19 cellular contexts compared by ENCODE assay signal in the genomic region with DNA sequence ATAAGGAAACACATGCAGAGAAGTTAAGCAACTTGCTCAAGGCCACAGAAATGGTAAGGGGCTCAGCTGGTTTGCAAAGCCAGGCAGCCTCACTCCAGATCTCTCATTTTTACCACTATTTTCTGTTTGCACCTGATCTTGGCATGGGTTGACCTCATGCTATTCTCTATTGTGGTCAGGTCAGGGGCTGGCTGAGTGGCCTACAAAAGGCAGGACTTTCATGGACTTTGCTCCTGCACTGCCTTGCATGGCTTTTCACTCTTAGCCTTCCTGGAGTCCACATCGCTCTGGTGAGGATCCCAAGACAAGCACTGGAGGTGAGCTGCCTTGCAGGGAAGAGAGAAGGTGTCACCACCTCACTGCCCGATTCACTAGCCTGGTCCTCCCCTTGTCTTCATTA. TPM values are rescaled to one million over a fixed set of nuclear protein-coding genes. Genes with fewer than 3 reads are reported as not detected.
DNase-seq lines count a peak whose midpoint lies in the region; ATAC-seq and TF ChIP-seq lines count a peak whose summit lies in the region.
"Had no signal": no experiment of that assay in that cellular context is flagged by ENCODE, and none has a peak within 500 bp of the region (broad histone marks: within the 10 kb centered on the region; RNA-seq: fewer than 3 reads in every experiment).

No MANE protein-coding gene starts in this region.

- no peak overlapping the region for H3K4me3 Mint-ChIP-seq in T-helper 17 cell
- H3K4me3 Mint-ChIP-seq: CD8-positive, alpha-beta memory T cell; IgD-negative memory B cell had no signal

- 85% methylated on average over 2 of the region's 2 CpGs for WGBS in hepatocyte (ENCODE audit: low lambda C conversion rate, missing lambda C conversion rate)

- DNase-seq in activated effector memory CD4-positive, alpha-beta T cell treated with anti-CD3 and anti-CD28 coated beads, Interleukin-2, amount 50 U/mL, for 16 hours, result peak; percentile 49
- DNase-seq in activated effector memory CD4-positive, alpha-beta T cell treated with Interleukin-2 at 50 U/mL for 16 hours, result no peak
- peak; percentile 30 for DNase-seq in hepatocyte (ENCODE audit: low spot score)
- DNase-seq in mucosa of gallbladder (ENCODE audit: low spot score), result peak; percentile 14
- DNase-seq in GF-D8 (lab: John Stamatoyannopoulos, UW), result no peak
- DNase-seq in T-helper 17 cell, result no peak
- DNase-seq: Caco-2; CD8-positive, alpha-beta memory T cell; DND-41; GDM1 had no signal

- H3K79me2 ChIP-seq in hepatocyte, result no peaks in the 10 kb centered on the region

- no peak for TF ChIP-seq CTCF in hepatocyte (IDR thresholded peaks at IDR 0.05; ENCODE audit: poor library complexity)

- H3K27ac Mint-ChIP-seq in T-helper 17 cell, result no peak overlapping the region
- H3K27ac Mint-ChIP-seq: IgD-negative memory B cell had no signal

- peaks cover 79% of the 10 kb centered on the region for H3K27me3 Mint-ChIP-seq in T-helper 17 cell

- H4K20me1 ChIP-seq in hepatocyte (ENCODE audit: insufficient read depth, poor library complexity, severe bottlenecking), result no peaks in the 10 kb centered on the region

- H3K36me3 ChIP-seq in hepatocyte (replicated peaks; ENCODE audit: insufficient read depth, low read depth), result no peaks in the 10 kb centered on the region

- no peak overlapping the region for H2AFZ ChIP-seq in hepatocyte

- no peaks in the 10 kb centered on the region for H3K9me2 ChIP-seq in hepatocyte (replicated peaks; ENCODE audit: insufficient read depth)

- peak overlapping the region; percentile 36 for H3K27ac ChIP-seq in hepatocyte
- H3K27ac ChIP-seq: 22Rv1 had no signal

- H3K36me3 Mint-ChIP-seq in T-helper 17 cell (ENCODE audit: low read depth), result peaks cover 5% of the 10 kb centered on the region
- H3K36me3 Mint-ChIP-seq: CD8-positive, alpha-beta memory T cell; IgD-negative memory B cell had no signal

- no peak overlapping the region for H3K4me3 ChIP-seq in hepatocyte

- ATAC-seq in HG03097 (IDR thresholded peaks at IDR 0.05; ENCODE audit: low FRiP score, unreplicated experiment), result no peak
- no peak for ATAC-seq in T-helper 17 cell
- no peak for ATAC-seq in HG02870 (IDR thresholded peaks at IDR 0.05; ENCODE audit: unreplicated experiment)
- ATAC-seq: HCT116 had no signal

- no peaks in the 10 kb centered on the region for H3K27me3 ChIP-seq in hepatocyte

- H3K9me3 ChIP-seq in hepatocyte (ENCODE audit: low read depth), result no peaks in the 10 kb centered on the region
- no peaks in the 10 kb centered on the region for H3K9me3 ChIP-seq in T-helper 17 cell (ENCODE audit: control insufficient read depth, low read length, poor library complexity, severe bottlenecking)
- H3K9me3 ChIP-seq: Caco-2 had no signal

- no peak overlapping the region for H3K4me2 ChIP-seq in hepatocyte

- H3K4me1 Mint-ChIP-seq in T-helper 17 cell, result peaks cover 4% of the 10 kb centered on the region
- H3K4me1 Mint-ChIP-seq: CD8-positive, alpha-beta memory T cell; IgD-negative memory B cell had no signal

- H3K4me1 ChIP-seq in hepatocyte (ENCODE audit: insufficient read depth), result peaks cover 6% of the 10 kb centered on the region
- H3K4me1 ChIP-seq: Caco-2 had no signal

RNA-seq across cellular contexts. Expression of gene CSF3R, which starts 56.8 kb away (rescaled TPM):
- 11.6 and 19.7 TPM in 2 replicates for total RNA-seq in hepatocyte
- polyA plus RNA-seq in hepatocyte, result 22.3 and 31.1 TPM in 2 replicates
- 13.2 TPM for total RNA-seq in mucosa of gallbladder
- 10 to 100 TPM in 1 of 2 donors, 1 to 10 TPM in 1; 2.9 to 13.0 TPM for total RNA-seq in T-helper 17 cell
- total RNA-seq: A673, H4, HT-29 had no signal
- polyA plus RNA-seq: BJ; CD8-positive, alpha-beta memory T cell had no signal

Comparison
In these comparisons a context has a peak if more than half of its experiments do, and no peak if none do; other contexts are left out.
1. DNase-seq: peak in activated effector memory CD4-positive, alpha-beta T cell treated with anti-CD3 and anti-CD28 coated beads, Interleukin-2, amount 50 U/mL, for 16 hours (single experiment), hepatocyte (single experiment) and mucosa of gallbladder (single experiment); none in activated effector memory CD4-positive, alpha-beta T cell treated with Interleukin-2 at 50 U/mL for 16 hours (single experiment), GF-D8 (single experiment) and T-helper 17 cell (0 of 3).